Comparison of ENCODE assay signal across 20 cellular contexts in genomic region chr4:126718161-126718560, GRCh38.
"Had no signal": no experiment of that assay in that cellular context is flagged by ENCODE, and none has a peak within 500 bp of the region (broad histone marks: within the 10 kb centered on the region; RNA-seq: fewer than 3 reads in every experiment).

No MANE protein-coding gene starts in this region.

- H3K4me1 Mint-ChIP-seq: central memory CD8-positive, alpha-beta T cell; nephron had no signal

- DNase-seq: activated CD4-positive, alpha-beta T cell treated with anti-CD3 and anti-CD28 coated beads for 48 hours; activated CD8-positive, alpha-beta T cell treated with anti-CD3 and anti-CD28 coated beads, Interleukin-2, amount 10 ng/mL, durations not matched to agents 7 days and 5 days; activated naive CD4-positive, alpha-beta T cell treated with anti-CD3 and anti-CD28 coated beads for 36 hours; body of pancreas; cortex of kidney; head of caudate nucleus; kidney; left ventricle myocardium superior; mesenchymal stem cell; sigmoid colon; stimulated activated CD4-positive, alpha-beta T cell treated with anti-CD3 and anti-CD28 coated beads, Interleukin-12 subunit alpha, Interleukin-12 subunit beta, amount 100 ng/mL, for 4 hours; stimulated activated CD4-positive, alpha-beta T cell treated with anti-CD3 and anti-CD28 coated beads, Interleukin-2, amount 100 ng/mL, for 48 hours; stimulated activated naive CD4-positive, alpha-beta T cell treated with Interleukin-2 at 50 U/mL for 16 hours had no signal

- H3K4me1 ChIP-seq: body of pancreas, sigmoid colon had no signal

- H3K27ac Mint-ChIP-seq: activated CD8-positive, alpha-beta T cell treated with anti-CD3 and anti-CD28 coated beads, Interleukin-2, amount 10 ng/mL, durations not matched to agents 7 days and 5 days; activated naive CD4-positive, alpha-beta T cell treated with anti-CD3 and anti-CD28 coated beads for 36 hours; effector memory CD8-positive, alpha-beta T cell; nephron; T-helper 1 cell treated with Interleukin-12 subunit alpha and Interleukin-12 subunit beta and Interleukin-4 antibody, amounts not matched to agents 30 μg/mL and 1 μg/mL, for 36 hours; type B pancreatic cell; WTC11 had no signal

- H3K36me3 Mint-ChIP-seq: type B pancreatic cell had no signal

- H3K27ac ChIP-seq: body of pancreas, epithelial cell of prostate, sigmoid colon had no signal

- H3K4me3 ChIP-seq: body of pancreas, sigmoid colon had no signal

- H3K4me3 Mint-ChIP-seq: activated CD8-positive, alpha-beta T cell treated with anti-CD3 and anti-CD28 coated beads, Interleukin-2, amount 10 ng/mL, durations not matched to agents 7 days and 5 days; activated naive CD4-positive, alpha-beta T cell treated with anti-CD3 and anti-CD28 coated beads for 36 hours; central memory CD8-positive, alpha-beta T cell; effector memory CD8-positive, alpha-beta T cell; nephron; T-helper 1 cell treated with Interleukin-12 subunit alpha and Interleukin-12 subunit beta and Interleukin-4 antibody, amounts not matched to agents 30 μg/mL and 1 μg/mL, for 36 hours; type B pancreatic cell; WTC11 had no signal

- H3K9me3 Mint-ChIP-seq: central memory CD8-positive, alpha-beta T cell; nephron had no signal

- H3K36me3 ChIP-seq: sigmoid colon had no signal

- H3K27me3 Mint-ChIP-seq: central memory CD8-positive, alpha-beta T cell; effector memory CD8-positive, alpha-beta T cell; type B pancreatic cell had no signal

- ATAC-seq: activated CD8-positive, alpha-beta T cell treated with anti-CD3 and anti-CD28 coated beads, Interleukin-2, amount 10 ng/mL, durations not matched to agents 7 days and 5 days; body of pancreas; effector memory CD8-positive, alpha-beta T cell; left ventricle myocardium superior; WTC11 had no signal

- H3K27me3 ChIP-seq: body of pancreas, sigmoid colon had no signal

- H3K9me3 ChIP-seq: body of pancreas, sigmoid colon had no signal
